ENCODE assay signal across 1 cellular context in the genomic region with DNA sequence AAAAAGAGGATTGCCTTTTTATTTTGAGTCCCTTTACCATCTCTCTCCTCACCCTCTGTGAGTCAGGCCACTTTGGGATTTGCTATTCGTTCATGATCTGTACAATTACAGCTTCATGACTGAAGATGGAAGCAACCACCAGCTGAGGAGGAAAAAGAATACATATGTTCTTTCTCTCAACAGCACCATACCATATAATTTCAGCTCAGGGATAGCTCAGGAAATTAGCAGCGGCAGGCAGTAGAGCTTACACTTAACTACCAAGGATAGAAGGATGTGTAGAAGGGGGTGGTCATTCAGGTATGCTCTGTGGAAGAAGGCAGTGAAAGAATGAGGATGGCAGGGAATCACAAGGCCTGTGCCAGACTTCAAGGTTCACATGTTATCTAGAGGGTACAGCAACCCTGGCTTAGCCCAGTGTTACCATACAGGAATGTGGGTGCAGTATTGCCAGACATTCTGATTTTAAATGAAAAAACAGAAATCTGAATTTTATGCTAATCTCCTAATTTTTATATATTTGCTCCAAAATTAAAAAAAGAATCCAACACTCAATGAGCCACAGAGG.
TF ChIP-seq lines count a peak whose summit lies in the region.

No MANE protein-coding gene starts in this region.

TF ChIP-seq in HepG2, 621 proteins besides CTCF, POLR2A, EP300 and RAD21:
- TF ChIP-seq MEF2D (CRISPR knock-in tag; IDR thresholded peaks at IDR 0.05) (no peak), SMARCE1 (IDR thresholded peaks at IDR 0.05; ENCODE audit: borderline replicate concordance) (no peak), ZNF775 (CRISPR knock-in tag; IDR thresholded peaks at IDR 0.05; ENCODE audit: borderline replicate concordance) (no peak), ZNF296 (CRISPR knock-in tag; conservative IDR thresholded peaks at IDR 0.05) (no peak), ZC3H4 (CRISPR knock-in tag; IDR thresholded peaks at IDR 0.05; ENCODE audit: borderline replicate concordance) (no peak), NFRKB (IDR thresholded peaks at IDR 0.05) (no peak), KLF6 (CRISPR knock-in tag; IDR thresholded peaks at IDR 0.05) (no peak), ZKSCAN8 (CRISPR knock-in tag; IDR thresholded peaks at IDR 0.05; ENCODE audit: borderline replicate concordance) (no peak), AGO2 (optimal IDR thresholded peaks at IDR 0.05; ENCODE audit: low read depth, low read length) (no peak)
- TF ChIP-seq, protein P1, sequence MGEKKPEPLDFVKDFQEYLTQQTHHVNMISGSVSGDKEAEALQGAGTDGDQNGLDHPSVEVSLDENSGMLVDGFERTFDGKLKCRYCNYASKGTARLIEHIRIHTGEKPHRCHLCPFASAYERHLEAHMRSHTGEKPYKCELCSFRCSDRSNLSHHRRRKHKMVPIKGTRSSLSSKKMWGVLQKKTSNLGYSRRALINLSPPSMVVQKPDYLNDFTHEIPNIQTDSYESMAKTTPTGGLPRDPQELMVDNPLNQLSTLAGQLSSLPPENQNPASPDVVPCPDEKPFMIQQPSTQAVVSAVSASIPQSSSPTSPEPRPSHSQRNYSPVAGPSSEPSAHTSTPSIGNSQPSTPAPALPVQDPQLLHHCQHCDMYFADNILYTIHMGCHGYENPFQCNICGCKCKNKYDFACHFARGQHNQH (CRISPR knock-in tag; IDR thresholded peaks at IDR 0.05), result no peak
- TF ChIP-seq, protein P2, sequence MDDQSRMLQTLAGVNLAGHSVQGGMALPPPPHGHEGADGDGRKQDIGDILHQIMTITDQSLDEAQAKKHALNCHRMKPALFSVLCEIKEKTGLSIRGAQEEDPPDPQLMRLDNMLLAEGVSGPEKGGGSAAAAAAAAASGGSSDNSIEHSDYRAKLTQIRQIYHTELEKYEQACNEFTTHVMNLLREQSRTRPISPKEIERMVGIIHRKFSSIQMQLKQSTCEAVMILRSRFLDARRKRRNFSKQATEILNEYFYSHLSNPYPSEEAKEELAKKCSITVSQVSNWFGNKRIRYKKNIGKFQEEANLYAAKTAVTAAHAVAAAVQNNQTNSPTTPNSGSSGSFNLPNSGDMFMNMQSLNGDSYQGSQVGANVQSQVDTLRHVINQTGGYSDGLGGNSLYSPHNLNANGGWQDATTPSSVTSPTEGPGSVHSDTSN (CRISPR knock-in tag; IDR thresholded peaks at IDR 0.05; ENCODE audit: borderline replicate concordance), result no peak
